Comparison of ENCODE assay signal across 1 cellular context in genomic region chr15:83992356-83993031, GRCh38.
TF ChIP-seq lines count a peak whose summit lies in the region.

No MANE protein-coding gene starts in this region.

TF ChIP-seq in GM12878, 131 proteins besides CTCF, POLR2A, EP300 and RAD21 (continued from another document):
- TF ChIP-seq, protein P1, sequence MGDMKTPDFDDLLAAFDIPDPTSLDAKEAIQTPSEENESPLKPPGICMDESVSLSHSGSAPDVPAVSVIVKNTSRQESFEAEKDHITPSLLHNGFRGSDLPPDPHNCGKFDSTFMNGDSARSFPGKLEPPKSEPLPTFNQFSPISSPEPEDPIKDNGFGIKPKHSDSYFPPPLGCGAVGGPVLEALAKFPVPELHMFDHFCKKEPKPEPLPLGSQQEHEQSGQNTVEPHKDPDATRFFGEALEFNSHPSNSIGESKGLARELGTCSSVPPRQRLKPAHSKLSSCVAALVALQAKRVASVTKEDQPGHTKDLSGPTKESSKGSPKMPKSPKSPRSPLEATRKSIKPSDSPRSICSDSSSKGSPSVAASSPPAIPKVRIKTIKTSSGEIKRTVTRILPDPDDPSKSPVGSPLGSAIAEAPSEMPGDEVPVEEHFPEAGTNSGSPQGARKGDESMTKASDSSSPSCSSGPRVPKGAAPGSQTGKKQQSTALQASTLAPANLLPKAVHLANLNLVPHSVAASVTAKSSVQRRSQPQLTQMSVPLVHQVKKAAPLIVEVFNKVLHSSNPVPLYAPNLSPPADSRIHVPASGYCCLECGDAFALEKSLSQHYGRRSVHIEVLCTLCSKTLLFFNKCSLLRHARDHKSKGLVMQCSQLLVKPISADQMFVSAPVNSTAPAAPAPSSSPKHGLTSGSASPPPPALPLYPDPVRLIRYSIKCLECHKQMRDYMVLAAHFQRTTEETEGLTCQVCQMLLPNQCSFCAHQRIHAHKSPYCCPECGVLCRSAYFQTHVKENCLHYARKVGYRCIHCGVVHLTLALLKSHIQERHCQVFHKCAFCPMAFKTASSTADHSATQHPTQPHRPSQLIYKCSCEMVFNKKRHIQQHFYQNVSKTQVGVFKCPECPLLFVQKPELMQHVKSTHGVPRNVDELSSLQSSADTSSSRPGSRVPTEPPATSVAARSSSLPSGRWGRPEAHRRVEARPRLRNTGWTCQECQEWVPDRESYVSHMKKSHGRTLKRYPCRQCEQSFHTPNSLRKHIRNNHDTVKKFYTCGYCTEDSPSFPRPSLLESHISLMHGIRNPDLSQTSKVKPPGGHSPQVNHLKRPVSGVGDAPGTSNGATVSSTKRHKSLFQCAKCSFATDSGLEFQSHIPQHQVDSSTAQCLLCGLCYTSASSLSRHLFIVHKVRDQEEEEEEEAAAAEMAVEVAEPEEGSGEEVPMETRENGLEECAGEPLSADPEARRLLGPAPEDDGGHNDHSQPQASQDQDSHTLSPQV (IDR thresholded peaks at IDR 0.05): no peak
- no peak for TF ChIP-seq ZBTB11 (CRISPR knock-in tag; IDR thresholded peaks at IDR 0.05)
- TF ChIP-seq HDGF (IDR thresholded peaks at IDR 0.05): no peak
- TF ChIP-seq NR2F1 (conservative IDR thresholded peaks at IDR 0.05): no peak
- TF ChIP-seq, protein P2, sequence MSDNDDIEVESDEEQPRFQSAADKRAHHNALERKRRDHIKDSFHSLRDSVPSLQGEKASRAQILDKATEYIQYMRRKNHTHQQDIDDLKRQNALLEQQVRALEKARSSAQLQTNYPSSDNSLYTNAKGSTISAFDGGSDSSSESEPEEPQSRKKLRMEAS (IDR thresholded peaks at IDR 0.05; ENCODE audit: low read depth, low read length): no peak
- no peak for TF ChIP-seq CBFB (IDR thresholded peaks at IDR 0.05; ENCODE audit: low read depth)
- TF ChIP-seq CHD4 (IDR thresholded peaks at IDR 0.05): no peak
- TF ChIP-seq, protein P3, sequence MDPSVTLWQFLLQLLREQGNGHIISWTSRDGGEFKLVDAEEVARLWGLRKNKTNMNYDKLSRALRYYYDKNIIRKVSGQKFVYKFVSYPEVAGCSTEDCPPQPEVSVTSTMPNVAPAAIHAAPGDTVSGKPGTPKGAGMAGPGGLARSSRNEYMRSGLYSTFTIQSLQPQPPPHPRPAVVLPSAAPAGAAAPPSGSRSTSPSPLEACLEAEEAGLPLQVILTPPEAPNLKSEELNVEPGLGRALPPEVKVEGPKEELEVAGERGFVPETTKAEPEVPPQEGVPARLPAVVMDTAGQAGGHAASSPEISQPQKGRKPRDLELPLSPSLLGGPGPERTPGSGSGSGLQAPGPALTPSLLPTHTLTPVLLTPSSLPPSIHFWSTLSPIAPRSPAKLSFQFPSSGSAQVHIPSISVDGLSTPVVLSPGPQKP (IDR thresholded peaks at IDR 0.05; ENCODE audit: low read depth, low read length): no peak
- TF ChIP-seq TAF1 (IDR thresholded peaks at IDR 0.05; ENCODE audit: borderline replicate concordance, low read depth, low read length): no peak
- TF ChIP-seq, protein P4, sequence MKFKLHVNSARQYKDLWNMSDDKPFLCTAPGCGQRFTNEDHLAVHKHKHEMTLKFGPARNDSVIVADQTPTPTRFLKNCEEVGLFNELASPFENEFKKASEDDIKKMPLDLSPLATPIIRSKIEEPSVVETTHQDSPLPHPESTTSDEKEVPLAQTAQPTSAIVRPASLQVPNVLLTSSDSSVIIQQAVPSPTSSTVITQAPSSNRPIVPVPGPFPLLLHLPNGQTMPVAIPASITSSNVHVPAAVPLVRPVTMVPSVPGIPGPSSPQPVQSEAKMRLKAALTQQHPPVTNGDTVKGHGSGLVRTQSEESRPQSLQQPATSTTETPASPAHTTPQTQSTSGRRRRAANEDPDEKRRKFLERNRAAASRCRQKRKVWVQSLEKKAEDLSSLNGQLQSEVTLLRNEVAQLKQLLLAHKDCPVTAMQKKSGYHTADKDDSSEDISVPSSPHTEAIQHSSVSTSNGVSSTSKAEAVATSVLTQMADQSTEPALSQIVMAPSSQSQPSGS (IDR thresholded peaks at IDR 0.05; ENCODE audit: low read length): no peak
- no peak for TF ChIP-seq CBX5 (IDR thresholded peaks at IDR 0.05; ENCODE audit: low read depth)
- TF ChIP-seq STAT3 (IDR thresholded peaks at IDR 0.05; ENCODE audit: low read depth, low read length): no peak
- no peak for TF ChIP-seq POU2F2 (IDR thresholded peaks at IDR 0.05; ENCODE audit: borderline replicate concordance, low read depth, low read length)
- TF ChIP-seq MTA2 (IDR thresholded peaks at IDR 0.05; ENCODE audit: low read depth): no peak
- TF ChIP-seq MYB (IDR thresholded peaks at IDR 0.05; ENCODE audit: borderline replicate concordance, low read depth, low read length): no peak
- no peak for TF ChIP-seq JUND (IDR thresholded peaks at IDR 0.05; ENCODE audit: low read depth, low read length)
- TF ChIP-seq RELA (IDR thresholded peaks at IDR 0.05; ENCODE audit: borderline replicate concordance, partially characterized antibody): no peak
- peak; percentile 69 for TF ChIP-seq SPI1 (IDR thresholded peaks at IDR 0.05; ENCODE audit: borderline replicate concordance, insufficient read depth, low read depth, low read length)
- no peak for TF ChIP-seq ASH2L (IDR thresholded peaks at IDR 0.05; ENCODE audit: borderline replicate concordance, low read depth)
- no peak for TF ChIP-seq EGR1 (IDR thresholded peaks at IDR 0.05; ENCODE audit: borderline replicate concordance in 1 of 2, low read depth in 2 of 2, low read length in 2 of 2)
- TF ChIP-seq ETV6 (conservative IDR thresholded peaks at IDR 0.05 in 1 of 2, IDR thresholded peaks at IDR 0.05 in 1 of 2; ENCODE audit: borderline replicate concordance in 1 of 2, low read depth in 1 of 2): no peak
- no peak for TF ChIP-seq IKZF1 (conservative IDR thresholded peaks at IDR 0.05)
- TF ChIP-seq CREB1 (IDR thresholded peaks at IDR 0.05; ENCODE audit: low read depth): no peak
- TF ChIP-seq TARDBP (IDR thresholded peaks at IDR 0.05; ENCODE audit: borderline replicate concordance): no peak
- TF ChIP-seq RFX5 (IDR thresholded peaks at IDR 0.05; ENCODE audit: low read depth, low read length): no peak
